6 cellular contexts compared by ENCODE assay signal in genomic region chr5:35407697-35408096, GRCh38.
"Had no signal": no experiment of that assay in that cellular context is flagged by ENCODE, and none has a peak within 500 bp of the region (broad histone marks: within the 10 kb centered on the region; RNA-seq: fewer than 3 reads in every experiment).

No MANE protein-coding gene starts in this region.

- DNase-seq: IMR-90, KBM-7 had no signal

- H3K27ac ChIP-seq: HL-60 had no signal

- H3K4me3 ChIP-seq: K562 had no signal

- ATAC-seq: HepG2, K562 had no signal

- FAIRE-seq: HepG2, HTR-8/SVneo, K562 had no signal
